10 cellular contexts compared by ENCODE assay signal in the genomic region with DNA sequence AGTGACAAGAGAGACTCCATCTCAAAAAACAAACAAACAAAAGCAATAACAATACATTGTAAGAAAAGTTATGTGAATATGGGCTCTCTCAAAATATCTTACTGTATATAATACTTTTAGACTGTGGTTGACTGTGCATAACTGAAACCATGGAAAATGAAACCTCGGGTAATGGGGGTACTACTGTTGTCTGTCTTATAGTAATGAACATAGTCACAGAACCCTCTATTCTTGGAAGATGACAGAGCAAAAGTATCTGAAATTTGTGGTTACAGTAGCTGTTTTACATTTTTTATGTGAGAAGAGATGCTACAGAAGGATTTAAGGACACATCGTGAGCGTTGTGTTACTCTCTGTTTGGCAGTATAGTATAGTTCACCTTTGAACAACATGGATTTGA.
DNase-seq lines count a peak whose midpoint lies in the region; TF ChIP-seq lines count a peak whose summit lies in the region.
"Had no signal": no experiment of that assay in that cellular context is flagged by ENCODE, and none has a peak within 500 bp of the region (broad histone marks: within the 10 kb centered on the region; RNA-seq: fewer than 3 reads in every experiment).

No MANE protein-coding gene starts in this region.

- no peaks in the 10 kb centered on the region; the same call in 1 of the 2 replicates for H3K36me3 ChIP-seq in GM23248 (ENCODE audit: low read depth)
- H3K36me3 ChIP-seq: pancreas had no signal

- no peaks in the 10 kb centered on the region for H3K9me2 ChIP-seq in GM23248 (ENCODE audit: insufficient read depth)

- DNase-seq in EL = peak; percentile 37
- peak; percentile 28 for DNase-seq in GM23248
- no peak for DNase-seq in RWPE1 (ENCODE audit: low spot score)
- DNase-seq in AG08395 (ENCODE audit: low spot score) = no peak
- no peak for DNase-seq in effector CD4-positive, alpha-beta T cell
- DNase-seq in posterior vena cava (ENCODE audit: low spot score) = no peak
- DNase-seq in GM13977 (ENCODE audit: low spot score) = no peak
- DNase-seq: GF-D8, pancreas had no signal

- in situ Hi-C loops in GM23248 (cut with MboI) = no loop called here
- in situ Hi-C loops in GM13977 (cut with MboI; ENCODE audit: low pct_unique_long_range_greater_than_20kb, low sequenced_read_pairs, unreplicated experiment) = no loop called here

- CTCF ChIA-PET in RWPE1 (lab: Yijun Ruan, JAX) = interaction anchor here (0.6 kb wide), 1 partner anchor 8 kb away, joined by 3 read pairs; no protein-coding TSS in a partner anchor

- no peak for TF ChIP-seq CTCF in RWPE1 (conservative IDR thresholded peaks at IDR 0.05; ENCODE audit: low read depth)
- no peak for TF ChIP-seq CTCF in GM13977 (IDR thresholded peaks at IDR 0.05; ENCODE audit: extremely low read depth, insufficient read depth, missing control alignments)

- peak overlapping the region; percentile 51 for H3K4me2 ChIP-seq in GM23248 (ENCODE audit: unreplicated experiment)

- intact Hi-C loops in posterior vena cava (cut with DNase I) = loop anchor here in 1 of 2 donors (10.0 kb wide), 1 partner anchor 53 kb away; no protein-coding TSS in a partner anchor

- H2AFZ ChIP-seq in GM23248 = no peak overlapping the region

- H3F3A ChIP-seq in GM23248 (ENCODE audit: insufficient read depth) = peaks cover 66% of the 10 kb centered on the region

- peaks cover 65% of the 10 kb centered on the region for H3K4me1 ChIP-seq in GM23248 (ENCODE audit: insufficient read depth)

- WGBS in GM23248 (ENCODE audit: low coverage in 1 of 2, low lambda C conversion rate in 2 of 2, missing lambda C conversion rate in 2 of 2), 2 experiments = 94 to 95% methylated on average over 3 of the region's 3 CpGs

- H3K27me3 ChIP-seq in GM23248 (replicated peaks; ENCODE audit: insufficient read depth) (no peaks in the 10 kb centered on the region), layer of hippocampus (ENCODE audit: control insufficient read depth, insufficient read depth, low read length) (no peaks in the 10 kb centered on the region)
- H3K27me3 ChIP-seq: pancreas had no signal

- no peaks in the 10 kb centered on the region for H3K9me3 ChIP-seq in GM23248 (ENCODE audit: low read depth)
- H3K9me3 ChIP-seq: pancreas had no signal

- POLR2A ChIA-PET in RWPE1 (lab: Yijun Ruan, JAX; ENCODE audit: low non-redundant PET) = no interaction called here

- H3K79me2 ChIP-seq in GM23248 (ENCODE audit: insufficient read depth) = peaks cover 95% of the 10 kb centered on the region

- peaks cover 17% of the 10 kb centered on the region for H4K20me1 ChIP-seq in GM23248 (ENCODE audit: insufficient read depth)

- no peak overlapping the region for H3K9ac ChIP-seq in GM23248

- H3K4me3 ChIP-seq in GM23248 = no peak overlapping the region
- H3K4me3 ChIP-seq: pancreas had no signal

- H3K27ac ChIP-seq in GM23248 = no peak overlapping the region
- 0 out of 2 replicates have a peak overlapping the region, but pooled peaks have one; percentile 24 for H3K27ac ChIP-seq in RWPE1
- peak overlapping the region; percentile 5 for H3K27ac ChIP-seq in layer of hippocampus (ENCODE audit: low read depth, low read length)
- H3K27ac ChIP-seq: pancreas had no signal

Comparison
In these comparisons a context has a peak if more than half of its experiments do, and no peak if none do; other contexts are left out.
1. DNase-seq: peak in EL (single experiment) and GM23248 (single experiment); none in RWPE1 (single experiment), AG08395 (single experiment), effector CD4-positive, alpha-beta T cell (single experiment), posterior vena cava (single experiment) and GM13977 (single experiment).